In the genomic region with DNA sequence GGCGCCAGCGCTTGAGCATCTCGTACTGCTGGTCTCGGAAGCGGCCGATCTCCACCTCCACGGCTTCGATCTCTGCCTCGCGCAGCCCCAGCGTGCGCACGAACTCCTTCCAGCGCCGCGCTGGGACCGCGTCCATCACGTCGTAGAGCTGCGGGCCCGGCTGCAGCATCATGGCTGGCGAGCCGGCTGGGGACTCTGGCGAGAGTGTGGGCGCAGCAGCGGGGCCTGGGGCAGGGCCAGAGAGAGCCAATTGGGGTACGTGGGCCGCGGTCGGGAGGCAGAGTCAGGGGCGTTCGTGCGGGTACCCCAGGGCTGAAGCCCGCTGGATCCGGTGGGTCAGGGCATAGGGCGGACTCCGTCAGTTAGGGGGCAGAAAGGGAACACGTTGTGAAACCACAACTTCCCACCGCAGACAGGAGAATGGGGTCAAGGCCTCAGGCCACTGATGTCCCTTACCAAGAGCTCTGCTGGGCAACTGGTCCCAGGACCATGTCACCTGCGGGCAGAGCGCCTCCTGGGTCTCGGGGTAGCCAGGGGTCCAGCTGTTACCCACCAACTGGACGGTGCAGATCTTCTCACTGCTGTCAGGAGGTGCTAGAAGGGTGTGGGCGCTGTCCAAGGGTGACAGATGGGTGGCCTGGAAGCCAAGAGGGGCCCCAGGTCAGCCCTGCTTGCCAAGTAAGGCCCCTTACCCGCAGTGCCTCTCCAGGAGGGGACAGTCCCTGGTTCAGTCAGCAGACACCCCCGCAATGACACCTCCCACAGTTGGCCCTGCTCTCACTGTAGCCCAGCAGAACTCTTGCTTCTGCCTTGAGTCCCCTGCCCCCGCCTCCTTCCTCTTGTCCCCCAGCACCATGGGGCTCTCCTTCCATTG, we compare ENCODE assay signal across 1 cellular context.
A peak's percentile ranks its signal among the peaks of the same experiment; 100 is the strongest.
TF ChIP-seq lines count a peak whose summit lies in the region.

No MANE protein-coding gene starts in this region.

TF ChIP-seq in GM23338, 12 proteins besides CTCF, POLR2A, EP300 and RAD21:
- TF ChIP-seq POLR2AphosphoS5 (IDR thresholded peaks at IDR 0.05; ENCODE audit: low read depth) = peak; percentile 11; the same call in 1 of the 2 replicates
- no peak for TF ChIP-seq NANOG (IDR thresholded peaks at IDR 0.05; ENCODE audit: borderline replicate concordance)
